Comparison of ENCODE assay signal across 8 cellular contexts in genomic region chr1:66330711-66331110, GRCh38.
DNase-seq lines count a peak whose midpoint lies in the region; ATAC-seq and TF ChIP-seq lines count a peak whose summit lies in the region.

No MANE protein-coding gene starts in this region.

- no peak overlapping the region for H3K9ac ChIP-seq in BLaER1

- DNase-seq in HL-60 (ENCODE audit: low read depth in 1 of 2, low spot score in 1 of 2) (peak in 1 of 2 experiments; percentile 69), mucosa of descending colon (no peak), NCI-H1105 (lab: John Stamatoyannopoulos, UW) (no peak), NCI-H2107 (lab: John Stamatoyannopoulos, UW) (no peak)
- DNase-seq in activated naive CD8-positive, alpha-beta T cell treated with anti-CD3 and anti-CD28 coated beads for 36 hours: no peak
- no peak for DNase-seq in stimulated activated CD4-positive, alpha-beta T cell treated with anti-CD3 and anti-CD28 coated beads, Interleukin-2, amount 100 ng/mL, for 48 hours

- H3K27me3 ChIP-seq in BLaER1: peaks cover 35% of the 10 kb centered on the region; the same call in 1 of the 2 replicates
- no peaks in the 10 kb centered on the region for H3K27me3 ChIP-seq in HL-60 (ENCODE audit: insufficient read depth, poor library complexity, severe bottlenecking)

- intact Hi-C loops in mucosa of descending colon (cut with DNase I, micrococcal nuclease): loop anchor here (5.0 kb wide), 2 partner anchors 58 to 68 kb away; no protein-coding TSS in a partner anchor

- H3K4me1 ChIP-seq in BLaER1 (peaks cover 55% of the 10 kb centered on the region), mucosa of descending colon (ENCODE audit: low read depth) (peaks cover 12% of the 10 kb centered on the region)

- TF ChIP-seq CTCF in HL-60 (IDR thresholded peaks at IDR 0.05; ENCODE audit: insufficient read depth, low read length): no peak
- TF ChIP-seq CTCF in mucosa of descending colon (IDR thresholded peaks at IDR 0.05): no peak

- no peaks in the 10 kb centered on the region for H4K20me1 ChIP-seq in BLaER1

- H3K4me3 ChIP-seq in BLaER1: no peak overlapping the region
- H3K4me3 ChIP-seq in HL-60 (replicated peaks; ENCODE audit: insufficient read depth, low read length): no peak overlapping the region
- H3K4me3 ChIP-seq in mucosa of descending colon: no peak overlapping the region

- H3K9me3 Mint-ChIP-seq in activated naive CD8-positive, alpha-beta T cell treated with anti-CD3 and anti-CD28 coated beads for 36 hours: no peaks in the 10 kb centered on the region

- no peaks in the 10 kb centered on the region for H3K9me3 ChIP-seq in BLaER1
- H3K9me3 ChIP-seq in mucosa of descending colon: no peaks in the 10 kb centered on the region

- peak overlapping the region; percentile 64 for H3K4me3 Mint-ChIP-seq in activated naive CD8-positive, alpha-beta T cell treated with anti-CD3 and anti-CD28 coated beads for 36 hours

- peak overlapping the region; percentile 90 for H3K27ac Mint-ChIP-seq in activated naive CD8-positive, alpha-beta T cell treated with anti-CD3 and anti-CD28 coated beads for 36 hours

- H3K4me1 Mint-ChIP-seq in activated naive CD8-positive, alpha-beta T cell treated with anti-CD3 and anti-CD28 coated beads for 36 hours: peaks cover 47% of the 10 kb centered on the region

- peaks cover 29% of the 10 kb centered on the region for H3K36me3 Mint-ChIP-seq in activated naive CD8-positive, alpha-beta T cell treated with anti-CD3 and anti-CD28 coated beads for 36 hours

- H3K4me2 ChIP-seq in BLaER1: peak overlapping the region; percentile 68

- H3K36me3 ChIP-seq in BLaER1: no peaks in the 10 kb centered on the region
- H3K36me3 ChIP-seq in mucosa of descending colon (ENCODE audit: low read depth): no peaks in the 10 kb centered on the region

- peak; percentile 30 for ATAC-seq in mucosa of descending colon
- no peak for ATAC-seq in GM18502 (IDR thresholded peaks at IDR 0.05; ENCODE audit: poor library complexity, unreplicated experiment)

- H3K27ac ChIP-seq in BLaER1: no peak overlapping the region
- H3K27ac ChIP-seq in HL-60 (replicated peaks): peak overlapping the region; percentile 78

- H3K27me3 Mint-ChIP-seq in activated naive CD8-positive, alpha-beta T cell treated with anti-CD3 and anti-CD28 coated beads for 36 hours: no peaks in the 10 kb centered on the region
